ENCODE assay signal across 10 cellular contexts in the genomic region with DNA sequence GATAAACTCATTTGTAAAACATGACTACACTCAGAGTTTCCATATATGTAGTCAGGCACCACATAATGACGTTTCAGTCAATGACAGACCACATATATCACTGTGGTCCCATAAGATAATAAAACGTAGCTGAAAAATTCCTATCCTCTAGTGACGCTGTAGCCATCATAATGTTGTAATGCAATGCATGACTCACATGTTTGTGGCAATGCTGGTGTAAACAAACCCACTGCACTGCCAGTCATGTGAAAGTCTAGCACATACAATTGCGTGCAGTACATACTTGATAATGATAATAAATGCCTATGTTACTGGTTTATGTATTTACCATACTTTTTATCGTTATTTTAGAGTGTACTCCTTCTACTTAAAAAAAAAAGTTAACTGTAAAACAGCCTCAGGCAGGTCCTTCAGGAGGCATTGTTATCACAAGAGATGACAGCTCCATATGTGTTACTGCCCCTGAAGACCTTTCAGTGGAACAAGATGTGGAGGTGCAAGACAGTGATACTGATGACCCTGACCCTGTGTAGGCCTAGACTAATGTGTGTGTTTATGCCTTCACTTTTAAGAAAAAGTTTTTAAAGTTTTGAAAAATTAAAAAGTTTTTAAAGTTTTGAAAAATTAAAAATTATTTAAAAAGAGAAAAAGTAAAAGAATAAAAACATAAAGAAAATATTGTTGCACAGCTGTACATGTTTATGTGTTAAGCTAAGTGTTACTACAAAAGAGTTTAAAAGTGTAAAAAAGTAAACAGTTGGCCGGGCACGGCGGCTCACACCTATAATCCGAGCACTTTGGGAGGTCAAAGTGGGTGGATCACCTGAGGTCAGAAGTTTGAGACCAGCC. TPM values are rescaled to one million over a fixed set of nuclear protein-coding genes. Genes with fewer than 3 reads are reported as not detected.
DNase-seq lines count a peak whose midpoint lies in the region; ATAC-seq and TF ChIP-seq lines count a peak whose summit lies in the region.
"Had no signal": no experiment of that assay in that cellular context is flagged by ENCODE, and none has a peak within 500 bp of the region (broad histone marks: within the 10 kb centered on the region; RNA-seq: fewer than 3 reads in every experiment).

No MANE protein-coding gene starts in this region.

- dilution Hi-C loops in mammary epithelial cell (cut with HindIII; ENCODE audit: low sequenced_read_pairs), result no loop called here

- H3K9me3 ChIP-seq in mammary epithelial cell (replicated peaks; ENCODE audit: insufficient read depth, low read length), result no peaks in the 10 kb centered on the region
- H3K9me3 ChIP-seq: thoracic aorta had no signal

- H4K20me1 ChIP-seq in mammary epithelial cell (ENCODE audit: insufficient read depth, low read length), result no peaks in the 10 kb centered on the region

- H3K4me3 Mint-ChIP-seq in osteocyte (ENCODE audit: unreplicated experiment), result no peak overlapping the region

- ATAC-seq in GM19328 (IDR thresholded peaks at IDR 0.05; ENCODE audit: unreplicated experiment), result no peak

- H3K27me3 Mint-ChIP-seq in osteocyte (ENCODE audit: unreplicated experiment), result no peaks in the 10 kb centered on the region

- H3K27ac ChIP-seq in mammary epithelial cell (ENCODE audit: insufficient read depth, low read depth, low read length) (no peak overlapping the region), coronary artery (no peak overlapping the region)
- H3K27ac ChIP-seq: thoracic aorta had no signal

- H3K4me1 ChIP-seq in mammary epithelial cell (ENCODE audit: insufficient read depth, low read length), result no peaks in the 10 kb centered on the region

- in situ Hi-C loops in mammary epithelial cell (cut with MboI; ENCODE audit: low sequenced_read_pairs in 2 of 2), result no loop called here

- peak; percentile 96 for DNase-seq in H4 (ENCODE audit: low spot score)
- peak; percentile 69 to 89 for DNase-seq in SW 1271 (lab: John Stamatoyannopoulos, UW)
- peak; percentile 35 for DNase-seq in mammary epithelial cell
- DNase-seq in renal cortical epithelial cell (ENCODE audit: low read depth), result peak; percentile 64
- DNase-seq in coronary artery (ENCODE audit: low spot score), result no peak
- no peak for DNase-seq in osteocyte (ENCODE audit: extremely low spot score, unreplicated experiment)
- DNase-seq in middle frontal gyrus (ENCODE audit: extremely low spot score, low spot score), result no peak
- DNase-seq: NCI-H1048 had no signal

- H3K9me3 Mint-ChIP-seq in osteocyte (ENCODE audit: unreplicated experiment), result no peaks in the 10 kb centered on the region

- H3K4me3 ChIP-seq in mammary epithelial cell (replicated peaks in 1 of 3; ENCODE audit: insufficient read depth in 1 of 3, low read depth in 2 of 3, low read length in 3 of 3) (no peak overlapping the region), coronary artery (no peak overlapping the region)
- H3K4me3 ChIP-seq: thoracic aorta had no signal

- no peaks in the 10 kb centered on the region for H3K27me3 ChIP-seq in mammary epithelial cell (ENCODE audit: insufficient read depth, low read length)

- intact Hi-C loops in mammary epithelial cell (cut with micrococcal nuclease), result no loop called here

- H3K27ac Mint-ChIP-seq in osteocyte (ENCODE audit: unreplicated experiment), result no peak overlapping the region

- no peak overlapping the region for H3K4me2 ChIP-seq in mammary epithelial cell (ENCODE audit: insufficient read depth, low read depth, low read length)

- no peak overlapping the region for H3K9ac ChIP-seq in mammary epithelial cell (ENCODE audit: insufficient read depth, low read length)

- 72% methylated on average over 9 of the region's 9 CpGs for WGBS in mammary epithelial cell (ENCODE audit: low coverage, missing lambda C conversion rate)

- H2AFZ ChIP-seq in mammary epithelial cell (ENCODE audit: low read depth, low read length), result no peak overlapping the region

- H3K79me2 ChIP-seq in mammary epithelial cell (ENCODE audit: insufficient read depth, low read length), result peaks cover 27% of the 10 kb centered on the region

- TF ChIP-seq CTCF in mammary epithelial cell (conservative IDR thresholded peaks at IDR 0.05 in 1 of 2, IDR thresholded peaks at IDR 0.05 in 1 of 2; ENCODE audit: extremely low read depth in 1 of 2, insufficient read depth in 1 of 2, low read depth in 1 of 2, low read length in 2 of 2) (no peak), coronary artery (IDR thresholded peaks at IDR 0.05) (no peak), osteocyte (IDR thresholded peaks at IDR 0.05) (no peak)

- H3K36me3 Mint-ChIP-seq in osteocyte (ENCODE audit: unreplicated experiment), result no peaks in the 10 kb centered on the region

- BruUV-seq in mammary epithelial cell (replicated peaks; lab: Mats Ljungman, UMichigan), result no TSS peak

- peaks cover 33% of the 10 kb centered on the region for H3K4me1 Mint-ChIP-seq in osteocyte (ENCODE audit: unreplicated experiment)

- CTCF ChIA-PET in mammary epithelial cell (lab: Charles Lee; ENCODE audit: low non-redundant PET), result no interaction called here

- H3K36me3 ChIP-seq in mammary epithelial cell (ENCODE audit: insufficient read depth, low read length), result no peaks in the 10 kb centered on the region
- H3K36me3 ChIP-seq: thoracic aorta had no signal

RNA-seq across cellular contexts. Expression of a gene that starts 9.0 kb away (rescaled TPM):
- 13.7 and 25.0 TPM in 2 replicates for total RNA-seq in H4 (2014; rRNA removed; shearing (Covaris generic))
- total RNA-seq in mammary epithelial cell (10 to 100 TPM; 20.0 to 20.5 TPM), renal cortical epithelial cell (17.2 and 27.2 TPM in 2 replicates), osteocyte (41.3 and 49.7 TPM in 2 replicates)
- 13.3 TPM for polyA plus RNA-seq in mammary epithelial cell
- 82.6 TPM for polyA minus RNA-seq in mammary epithelial cell

RNA-seq across cellular contexts. Expression of a gene that starts 21.2 kb away (rescaled TPM):
- total RNA-seq in H4 (2014; rRNA removed; shearing (Covaris generic)), result 0.35 and 0.41 TPM in 2 replicates
- total RNA-seq in mammary epithelial cell (10 to 100 TPM in 1 of 2 donors, 1 to 10 TPM in 1; 1.7 to 10.5 TPM), renal cortical epithelial cell (12.2 and 25.7 TPM in 2 replicates), osteocyte (45.5 and 47.7 TPM in 2 replicates)
- 1.2 TPM for polyA plus RNA-seq in mammary epithelial cell
- polyA minus RNA-seq in mammary epithelial cell, result 5.2 TPM

Comparison
In these comparisons a context has a peak if more than half of its experiments do, and no peak if none do; other contexts are left out.
1. DNase-seq: peak in H4 (single experiment), SW 1271 (2 of 2), mammary epithelial cell (single experiment) and renal cortical epithelial cell (single experiment); none in coronary artery (single experiment), osteocyte (single experiment) and middle frontal gyrus (single experiment).